24 cellular contexts compared by ENCODE assay signal in genomic region chr3:108940568-108941285, GRCh38. TPM values are rescaled to one million over a fixed set of nuclear protein-coding genes. Genes with fewer than 3 reads are reported as not detected.
DNase-seq lines count a peak whose midpoint lies in the region; ATAC-seq, FAIRE-seq and TF ChIP-seq lines count a peak whose summit lies in the region.
"Had no signal": no experiment of that assay in that cellular context is flagged by ENCODE, and none has a peak within 500 bp of the region (broad histone marks: within the 10 kb centered on the region; RNA-seq: fewer than 3 reads in every experiment).

No MANE protein-coding gene starts in this region.

- no peak for TF ChIP-seq EP300 in SK-N-SH (IDR thresholded peaks at IDR 0.05; ENCODE audit: borderline replicate concordance in 1 of 2, low read depth in 1 of 2, low read length in 1 of 2)
- TF ChIP-seq EP300 in tibial nerve (IDR thresholded peaks at IDR 0.05), result no peak

- ATAC-seq in SK-N-SH treated with all-trans-retinoic acid at 6 μM for 48 hours (peak; percentile 35; the same call in 1 of the 3 replicates), GM21825 (IDR thresholded peaks at IDR 0.05; ENCODE audit: unreplicated experiment) (no peak), HG03175 (IDR thresholded peaks at IDR 0.05; ENCODE audit: unreplicated experiment) (no peak)
- ATAC-seq: Panc1, Right ventricle myocardium inferior had no signal

- H3K27ac Mint-ChIP-seq in type B pancreatic cell, result no peak overlapping the region
- H3K27ac Mint-ChIP-seq: CD4-positive, alpha-beta T cell had no signal

- H3K27me3 ChIP-seq in SK-N-SH (ENCODE audit: insufficient read depth) (no peaks in the 10 kb centered on the region), tibial nerve (no peaks in the 10 kb centered on the region)
- H3K27me3 ChIP-seq: MG63 had no signal

- no peak for FAIRE-seq in RCC 7860 (lab: Jason Lieb, UNC)
- FAIRE-seq: D721Med had no signal

- no peak overlapping the region for H3K9ac ChIP-seq in SK-N-SH
- H3K9ac ChIP-seq: KMS-11 had no signal

- no peaks in the 10 kb centered on the region for H3K9me3 ChIP-seq in SK-N-SH
- no peaks in the 10 kb centered on the region for H3K9me3 ChIP-seq in tibial nerve
- H3K9me3 ChIP-seq: BE2C, MG63 had no signal

- no peaks in the 10 kb centered on the region for H3K9me3 Mint-ChIP-seq in type B pancreatic cell
- H3K9me3 Mint-ChIP-seq: CD4-positive, alpha-beta T cell had no signal

- H3K4me1 Mint-ChIP-seq in type B pancreatic cell (ENCODE audit: unreplicated experiment), result peaks cover 19% of the 10 kb centered on the region

- H3K4me3 ChIP-seq in SK-N-SH (ENCODE audit: low read depth in 2 of 2, low read length in 1 of 2) (no peak overlapping the region), tibial nerve (no peak overlapping the region)
- H3K4me3 ChIP-seq: MG63, SK-N-MC had no signal

- H3K27ac ChIP-seq in SK-N-SH (ENCODE audit: low read depth in 2 of 2, low read length in 1 of 2) (no peak overlapping the region), tibial nerve (no peak overlapping the region)
- H3K27ac ChIP-seq: 22Rv1, KMS-11, SK-N-MC had no signal

- H3K4me3 Mint-ChIP-seq in type B pancreatic cell, result peak overlapping the region; percentile 20
- H3K4me3 Mint-ChIP-seq: CD4-positive, alpha-beta T cell had no signal

- H3K79me2 ChIP-seq in SK-N-SH (ENCODE audit: insufficient read depth), result no peaks in the 10 kb centered on the region

- no peaks in the 10 kb centered on the region for H3K36me3 ChIP-seq in SK-N-SH (replicated peaks in 1 of 2; ENCODE audit: control insufficient read depth in 1 of 2, insufficient read depth in 2 of 2, low read length in 1 of 2)
- no peaks in the 10 kb centered on the region for H3K36me3 ChIP-seq in tibial nerve
- H3K36me3 ChIP-seq: BE2C, MG63 had no signal

- 47% methylated on average over 5 of the region's 5 CpGs for WGBS in SK-N-SH (ENCODE audit: low lambda C conversion rate)
- WGBS in tibial nerve, 2 donors, result 41 to 51% methylated on average over 5 of the region's 5 CpGs

- DNase-seq in SK-N-SH (no peak), RCC 7860 (ENCODE audit: low spot score) (peak; percentile 70), kidney tubule cell (ENCODE audit: low spot score) (peak; percentile 65), type B pancreatic cell (ENCODE audit: extremely low spot score, unreplicated experiment) (no peak), tibial nerve (ENCODE audit: low spot score in 2 of 2) (no peak)
- DNase-seq: BE2C; CD4-positive, alpha-beta T cell; DMS79; GOT3; MG63; NCI-H1092; NCI-H146; NCI-H2081 treated with DMSO at 0.1 percent for 48 hours; NCI-H524 had no signal

- TF ChIP-seq CTCF in SK-N-SH (IDR thresholded peaks at IDR 0.05) (no peak), type B pancreatic cell (conservative IDR thresholded peaks at IDR 0.05) (no peak), tibial nerve (IDR thresholded peaks at IDR 0.05) (no peak)

- H3F3A ChIP-seq in SK-N-SH (replicated peaks; ENCODE audit: insufficient read depth), result no peaks in the 10 kb centered on the region

- no peaks in the 10 kb centered on the region for H3K9me2 ChIP-seq in SK-N-SH

- no peak for TF ChIP-seq RAD21 in SK-N-SH (IDR thresholded peaks at IDR 0.05; ENCODE audit: low read length)

- POLR2A ChIA-PET in SK-N-SH (lab: Yijun Ruan, JAX), result no interaction called here

- H4K20me1 ChIP-seq in SK-N-SH (ENCODE audit: insufficient read depth), result no peaks in the 10 kb centered on the region

- TF ChIP-seq POLR2A in tibial nerve (IDR thresholded peaks at IDR 0.05), result no peak

- no peak overlapping the region for H3K4me2 ChIP-seq in SK-N-SH
- H3K4me2 ChIP-seq: KMS-11 had no signal

- H3K36me3 Mint-ChIP-seq in type B pancreatic cell, result no peaks in the 10 kb centered on the region

- CTCF ChIA-PET in SK-N-SH (lab: Yijun Ruan, JAX), result interaction anchor here (0.6 to 1.0 kb wide), 3 partner anchors 13 to 40 kb away, joined by 3 to 4 read pairs (median 3); no protein-coding TSS in a partner anchor

- H2AFZ ChIP-seq in SK-N-SH (ENCODE audit: low read depth), result no peak overlapping the region

- peaks cover 0 to 6% of the 10 kb centered on the region in 2 experiments; a peak in 1 of 4 replicates for H3K4me1 ChIP-seq in SK-N-SH (ENCODE audit: control insufficient read depth in 1 of 2, insufficient read depth in 2 of 2, low read depth in 1 of 2, low read length in 1 of 2)
- H3K4me1 ChIP-seq in tibial nerve, result no peaks in the 10 kb centered on the region
- H3K4me1 ChIP-seq: BE2C had no signal

- H3K27me3 Mint-ChIP-seq in type B pancreatic cell, result no peaks in the 10 kb centered on the region
- H3K27me3 Mint-ChIP-seq: CD4-positive, alpha-beta T cell had no signal

TF ChIP-seq in SK-N-SH treated with all-trans-retinoic acid at 6 μM for 48 hours, 23 proteins besides CTCF, POLR2A, EP300 and RAD21 (continues in another document):
- no peak for TF ChIP-seq CSDC2 (CRISPR knock-in tag; IDR thresholded peaks at IDR 0.05)
- no peak for TF ChIP-seq ZNF565 (CRISPR knock-in tag; conservative IDR thresholded peaks at IDR 0.05; ENCODE audit: low read depth)
- no peak for TF ChIP-seq TSHZ2 (CRISPR knock-in tag; IDR thresholded peaks at IDR 0.05)
- no peak; the same call in 1 of the 2 replicates for TF ChIP-seq ISL1 (CRISPR knock-in tag; IDR thresholded peaks at IDR 0.05)

TF ChIP-seq in SK-N-SH, 30 proteins besides CTCF, POLR2A, EP300 and RAD21:
- TF ChIP-seq SMC3 (IDR thresholded peaks at IDR 0.05; ENCODE audit: low read depth, low read length) (no peak), EZH2phosphoT487 (IDR thresholded peaks at IDR 0.05; ENCODE audit: borderline replicate concordance, low read depth) (no peak), FOSL2 (IDR thresholded peaks at IDR 0.05; ENCODE audit: borderline replicate concordance, low read depth) (no peak), TAF1 (IDR thresholded peaks at IDR 0.05; ENCODE audit: borderline replicate concordance, low read depth, low read length) (no peak), USF2 (IDR thresholded peaks at IDR 0.05; ENCODE audit: borderline replicate concordance, low read depth, low read length) (no peak), PBX3 (IDR thresholded peaks at IDR 0.05) (no peak), MXI1 (IDR thresholded peaks at IDR 0.05; ENCODE audit: low read depth, low read length) (no peak), MAX (IDR thresholded peaks at IDR 0.05; ENCODE audit: low read depth) (no peak), SIN3A (IDR thresholded peaks at IDR 0.05; ENCODE audit: borderline replicate concordance, low read depth, low read length) (no peak), YY1 (IDR thresholded peaks at IDR 0.05; ENCODE audit: low read depth) (no peak)
TF ChIP-seq in SK-N-SH: peak in this region for 0.

RNA-seq across cellular contexts. Expression of gene GUCA1C, which starts 13.0 kb away (rescaled TPM):
- not detected in 2 replicates for polyA plus RNA-seq in SK-N-SH (2012; rRNA removed)
- not detected in 2 replicates for polyA plus RNA-seq in SK-N-SH (2012; cell fraction: cytosol; rRNA removed)
- not detected in 2 replicates for polyA plus RNA-seq in SK-N-SH (2012; cell fraction: nucleus; rRNA removed)
- total RNA-seq in type B pancreatic cell (ENCODE audit: low replicate concordance) (not detected in 2 replicates), tibial nerve (not detected)
- total RNA-seq: CD4-positive, alpha-beta T cell; G401; Right ventricle myocardium inferior had no signal

Comparison
In these comparisons a context has a peak if more than half of its experiments do, and no peak if none do; other contexts are left out.
1. DNase-seq: peak in RCC 7860 (single experiment) and kidney tubule cell (single experiment); none in SK-N-SH (single experiment), type B pancreatic cell (single experiment) and tibial nerve (0 of 2).